Comparison of ENCODE assay signal across 2 cellular contexts in the genomic region with DNA sequence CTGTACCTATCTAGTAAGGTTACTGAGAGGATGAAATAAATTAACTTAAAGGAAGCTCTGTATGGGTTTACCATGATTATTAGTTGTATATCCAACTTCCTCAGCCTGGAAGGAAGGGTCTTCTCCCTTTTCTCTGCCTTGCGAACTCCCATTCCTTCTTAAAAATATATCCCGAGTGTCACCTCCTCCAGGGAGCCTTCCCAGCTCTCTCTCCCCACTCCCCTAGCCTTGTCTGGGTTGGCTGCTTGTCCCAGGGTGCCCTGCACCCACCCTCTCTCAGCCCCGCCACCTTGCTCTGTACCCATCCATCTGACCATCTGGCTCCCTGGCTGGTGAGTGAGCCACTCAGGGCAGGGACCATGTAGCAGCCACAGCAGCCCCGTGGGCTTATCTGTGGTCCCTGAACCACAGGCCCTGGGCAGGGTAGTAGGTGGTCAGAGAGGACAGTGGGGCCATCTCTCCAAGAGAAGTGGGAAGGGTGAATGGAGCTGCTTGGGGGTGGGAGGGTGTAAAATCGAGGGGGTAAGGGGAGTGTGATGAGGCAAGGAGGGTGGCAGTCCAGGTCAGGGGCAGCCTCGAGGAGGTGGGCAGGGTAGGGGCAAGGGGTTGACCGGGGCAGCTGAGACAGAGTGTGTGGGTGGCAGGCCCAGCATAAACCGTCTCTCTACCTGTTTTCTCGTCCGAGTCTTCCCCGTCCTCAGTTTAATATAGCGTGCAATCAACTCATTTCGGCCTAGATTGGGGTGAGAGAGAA.
TF ChIP-seq lines count a peak whose summit lies in the region.

No MANE protein-coding gene starts in this region.

TF ChIP-seq in H1, 55 proteins besides CTCF, POLR2A, EP300 and RAD21:
- TF ChIP-seq TCF12 (IDR thresholded peaks at IDR 0.05; ENCODE audit: low read depth, low read length) = no peak

TF ChIP-seq in SK-N-SH treated with all-trans-retinoic acid at 6 μM for 48 hours, 23 proteins besides CTCF, POLR2A, EP300 and RAD21:
- no peak for TF ChIP-seq ISL1 (CRISPR knock-in tag; IDR thresholded peaks at IDR 0.05)
